18 cellular contexts compared by ENCODE assay signal in the genomic region with DNA sequence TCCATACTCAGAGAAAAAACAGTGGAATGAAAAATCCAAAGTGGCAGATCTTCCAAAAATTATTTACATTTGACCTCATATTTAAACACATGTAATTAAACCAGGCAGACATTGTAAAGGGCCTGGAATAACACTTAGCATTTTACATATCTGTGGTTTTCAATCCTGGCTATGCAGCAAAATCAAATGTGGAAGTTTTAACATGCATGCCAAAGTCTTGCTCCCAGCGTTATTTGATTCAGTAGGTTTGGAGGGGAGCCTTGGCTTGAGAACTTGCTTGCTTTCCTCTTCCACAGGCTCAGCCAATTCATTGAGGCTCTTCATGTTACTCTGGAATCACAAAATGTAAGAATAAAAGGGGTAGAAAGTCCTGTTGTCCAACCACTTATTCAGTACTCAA.
"Had no signal": no experiment of that assay in that cellular context is flagged by ENCODE, and none has a peak within 500 bp of the region (broad histone marks: within the 10 kb centered on the region; RNA-seq: fewer than 3 reads in every experiment).

No MANE protein-coding gene starts in this region.

- H3K4me3 ChIP-seq: coronary artery, esophagus muscularis mucosa, gastrocnemius medialis, lung, right lobe of liver, thoracic aorta, transverse colon, vagina had no signal

- ATAC-seq: gastrocnemius medialis; natural killer cell treated with Interleukin-12 subunit alpha and Interleukin-12 subunit beta and Interleukin-15 and Interleukin-18, amount 100 ng/mL, for 72 hours; right lobe of liver; stimulated activated naive B cell treated with anti-CD40 and anti-IgM and Interleukin-4, amounts not matched to agents 10 μg/mL and 1 μg/mL and 100 μg/mL, for 72 hours had no signal

- DNase-seq: dermis blood vessel endothelial cell; effector memory CD4-positive, alpha-beta T cell; foreskin fibroblast; gastrocnemius medialis; head of caudate nucleus; naive B cell; right lobe of liver; small intestine; stimulated activated CD4-positive, alpha-beta T cell treated with anti-CD3 and anti-CD28 coated beads, Interleukin-15, amount 100 ng/mL, for 24 hours; stimulated activated CD4-positive, alpha-beta T cell treated with anti-CD3 and anti-CD28 coated beads, Interleukin-2, amount 100 ng/mL, for 48 hours; stimulated activated naive B cell treated with anti-CD40 and anti-IgM and Interleukin-4, amounts not matched to agents 10 μg/mL and 1 μg/mL and 100 μg/mL, for 72 hours; transverse colon had no signal
